In the genomic region with DNA sequence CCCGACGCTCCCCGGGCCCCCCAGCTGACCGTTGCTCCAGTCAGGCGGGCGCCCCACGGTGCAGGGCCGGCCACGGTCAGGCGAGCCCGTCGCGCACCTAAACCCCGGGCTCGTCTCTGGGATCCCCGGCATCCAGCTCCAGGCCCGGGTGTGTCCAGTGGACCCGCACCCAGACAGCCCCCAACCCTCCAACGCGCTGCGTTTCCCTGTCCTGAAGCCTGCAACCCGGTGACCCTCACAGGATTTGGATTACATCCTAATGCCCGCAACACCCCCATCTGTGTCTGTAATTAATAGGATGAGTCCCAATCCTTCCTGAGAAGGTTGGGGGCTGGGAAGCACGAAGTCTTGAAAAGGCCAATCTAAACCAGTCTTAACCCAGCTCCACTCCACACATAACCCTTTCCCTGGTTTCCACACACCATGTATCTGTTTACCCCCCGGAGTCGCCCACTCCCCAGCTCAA, we compare ENCODE assay signal across 1 cellular context.
TF ChIP-seq lines count a peak whose summit lies in the region.

No MANE protein-coding gene starts in this region.

TF ChIP-seq in liver, 16 proteins besides CTCF, POLR2A, EP300 and RAD21 (continued from another document):
- no peak for TF ChIP-seq ZBTB33 (IDR thresholded peaks at IDR 0.05)
- TF ChIP-seq FOXA1 (IDR thresholded peaks at IDR 0.05), result no peak
- no peak for TF ChIP-seq GABPA (IDR thresholded peaks at IDR 0.05 in 1 of 2, conservative IDR thresholded peaks at IDR 0.05 in 1 of 2)
TF ChIP-seq in liver: peak in this region for 0.
